In genomic region chr1:24826510-24826909, GRCh38 we compare ENCODE assay signal across 18 cellular contexts.
"Had no signal": no experiment of that assay in that cellular context is flagged by ENCODE, and none has a peak within 500 bp of the region (broad histone marks: within the 10 kb centered on the region; RNA-seq: fewer than 3 reads in every experiment).

No MANE protein-coding gene starts in this region.

- DNase-seq: activated CD4-positive, alpha-beta T cell treated with anti-CD3 and anti-CD28 coated beads, Interleukin-2, amount 50 U/mL, for 4 hours; activated effector memory CD4-positive, alpha-beta T cell treated with anti-CD3 and anti-CD28 coated beads, Interleukin-2, amount 50 U/mL, for 16 hours; activated naive CD4-positive, alpha-beta T cell treated with anti-CD3 and anti-CD28 coated beads, Interleukin-2, amount 50 U/mL, for 16 hours; activated T-cell treated with anti-CD3 and anti-CD28 coated beads, Interleukin-2, amount 50 U/mL, for 72 hours; dermis blood vessel endothelial cell; effector memory CD8-positive, alpha-beta T cell; foreskin fibroblast; islet precursor cell; left colon; midbrain; retina; stimulated activated CD4-positive, alpha-beta T cell treated with anti-CD3 and anti-CD28 coated beads, Interleukin-2, amount 100 ng/mL, for 24 hours; stimulated activated naive CD4-positive, alpha-beta T cell treated with Interleukin-2 at 50 U/mL for 16 hours; tibial artery had no signal

- H3K4me3 Mint-ChIP-seq: activated T-cell treated with anti-CD3 and anti-CD28 coated beads, Interleukin-2, amount 50 U/mL, for 72 hours; effector memory CD8-positive, alpha-beta T cell; nephron had no signal

- H3K27ac Mint-ChIP-seq: activated T-cell treated with anti-CD3 and anti-CD28 coated beads, Interleukin-2, amount 50 U/mL, for 72 hours; effector memory CD8-positive, alpha-beta T cell had no signal

- H3K27ac ChIP-seq: breast epithelium, epithelial cell of prostate, vagina had no signal

- H3K36me3 ChIP-seq: breast epithelium, vagina had no signal

- H3K9me3 ChIP-seq: breast epithelium, tibial artery, vagina had no signal

- H3K4me3 ChIP-seq: breast epithelium, tibial artery, vagina had no signal

- ATAC-seq: activated T-cell treated with anti-CD3 and anti-CD28 coated beads, Interleukin-2, amount 50 U/mL, for 72 hours; effector memory CD8-positive, alpha-beta T cell; left colon had no signal

- H3K9me3 Mint-ChIP-seq: activated T-cell treated with anti-CD3 and anti-CD28 coated beads, Interleukin-2, amount 50 U/mL, for 72 hours; effector memory CD8-positive, alpha-beta T cell; nephron had no signal

- H3K27me3 ChIP-seq: breast epithelium, tibial artery, vagina had no signal
